In the genomic region with DNA sequence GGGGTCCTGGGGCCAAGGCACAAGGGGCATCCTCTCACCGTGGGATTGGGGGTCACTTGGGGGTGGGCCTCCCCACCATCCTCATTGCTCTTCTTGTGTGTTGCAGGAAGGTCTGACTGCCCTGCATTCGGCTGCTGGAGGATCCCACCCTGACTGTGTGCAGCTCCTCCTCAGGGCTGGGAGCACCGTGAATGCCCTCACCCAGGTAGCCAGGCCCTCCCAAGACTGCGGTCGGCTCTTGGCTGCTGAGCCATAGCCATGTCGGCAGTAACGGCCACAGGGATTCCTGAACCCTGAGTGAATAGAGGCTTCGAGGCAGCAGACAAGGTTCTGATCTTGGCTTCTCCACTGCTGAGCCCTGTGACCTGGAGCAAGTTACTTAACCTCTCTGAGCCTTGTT, we compare ENCODE assay signal across 18 cellular contexts. TPM values are rescaled to one million over a fixed set of nuclear protein-coding genes. Genes with fewer than 3 reads are reported as not detected.
DNase-seq lines count a peak whose midpoint lies in the region; TF ChIP-seq lines count a peak whose summit lies in the region.
"Had no signal": no experiment of that assay in that cellular context is flagged by ENCODE, and none has a peak within 500 bp of the region (broad histone marks: within the 10 kb centered on the region; RNA-seq: fewer than 3 reads in every experiment).

No MANE protein-coding gene starts in this region.

- H3K4me1 Mint-ChIP-seq in CD14-positive monocyte (peaks cover 5% of the 10 kb centered on the region), chondrocyte (ENCODE audit: low read depth) (peaks cover 12% of the 10 kb centered on the region)

- TF ChIP-seq POLR2A in esophagus muscularis mucosa (IDR thresholded peaks at IDR 0.05; ENCODE audit: low read depth) = no peak

- H3K23ac ChIP-seq in trophoblast cell (ENCODE audit: low read length) = no peak overlapping the region

- no peak for TF ChIP-seq CTCF in CD14-positive monocyte (IDR thresholded peaks at IDR 0.05)
- TF ChIP-seq CTCF in MM.1S (IDR thresholded peaks at IDR 0.05; ENCODE audit: low read length) = no peak
- TF ChIP-seq CTCF in esophagus muscularis mucosa (IDR thresholded peaks at IDR 0.05) = no peak
- no peak for TF ChIP-seq CTCF in chondrocyte (IDR thresholded peaks at IDR 0.05)

- 82% methylated on average over 3 of the region's 8 CpGs for WGBS in esophagus muscularis mucosa
- no CpG with 5 or more reads among the region's 8 CpGs for WGBS in trophoblast cell (ENCODE audit: extremely low coverage, insufficient coverage, insufficient read length)

- H3K4me3 Mint-ChIP-seq in CD14-positive monocyte (no peak overlapping the region), chondrocyte (ENCODE audit: unreplicated experiment) (no peak overlapping the region)
- H3K4me3 Mint-ChIP-seq: B cell; CD8-positive, alpha-beta T cell had no signal

- no peak overlapping the region for H4K12ac ChIP-seq in trophoblast cell (ENCODE audit: low read depth, low read length)

- intact Hi-C loops in CD14-positive monocyte (cut with micrococcal nuclease) (no loop called here), esophagus muscularis mucosa (cut with DNase I) (no loop called here)

- H3K4me3 ChIP-seq in MM.1S (ENCODE audit: low read length) (peak overlapping the region; percentile 25; the same call in 1 of the 2 replicates), esophagus muscularis mucosa (no peak overlapping the region), trophoblast cell (ENCODE audit: low read depth, low read length) (peak overlapping the region; percentile 14)
- H3K4me3 ChIP-seq: GM23248 had no signal

- H3F3A ChIP-seq in MM.1S (ENCODE audit: insufficient read depth, low read length) = peaks cover 25% of the 10 kb centered on the region

- H2BK120ac ChIP-seq in trophoblast cell (ENCODE audit: insufficient read depth, low read length, poor library complexity) = no peak overlapping the region

- H3K27me3 Mint-ChIP-seq in CD14-positive monocyte (ENCODE audit: low read depth in 3 of 3) (peaks cover 2 to 7% (median 2%) of the 10 kb centered on the region in 3 donors), chondrocyte (ENCODE audit: low read depth) (no peaks in the 10 kb centered on the region)
- H3K27me3 Mint-ChIP-seq: B cell had no signal

- H3K4me2 ChIP-seq in MM.1S (ENCODE audit: low read depth, low read length) = peak overlapping the region; percentile 52; the same call in 1 of the 2 replicates
- H3K4me2 ChIP-seq in trophoblast cell (ENCODE audit: low read length) = no peak overlapping the region

- H3K27ac Mint-ChIP-seq in CD14-positive monocyte (peak overlapping the region in 2 of 7 donors; percentile 21 to 22), chondrocyte (ENCODE audit: unreplicated experiment) (no peak overlapping the region)
- H3K27ac Mint-ChIP-seq: B cell; CD8-positive, alpha-beta T cell had no signal

- H3K27me3 ChIP-seq in MM.1S (replicated peaks; ENCODE audit: insufficient read depth, low read length) (no peaks in the 10 kb centered on the region), esophagus muscularis mucosa (no peaks in the 10 kb centered on the region), trophoblast cell (ENCODE audit: insufficient read depth, low read length) (no peaks in the 10 kb centered on the region)

- peaks cover 38% of the 10 kb centered on the region for H3K4me1 ChIP-seq in MM.1S (ENCODE audit: low read length)
- no peaks in the 10 kb centered on the region for H3K4me1 ChIP-seq in esophagus muscularis mucosa
- H3K4me1 ChIP-seq in trophoblast cell (ENCODE audit: control insufficient read depth in 1 of 2, insufficient read depth in 2 of 2, low read length in 2 of 2) = peaks cover 0 to 4% of the 10 kb centered on the region in 2 experiments

- H4K8ac ChIP-seq in trophoblast cell (ENCODE audit: low read depth, low read length) = no peak overlapping the region

- TF ChIP-seq EP300 in esophagus muscularis mucosa (IDR thresholded peaks at IDR 0.05) = no peak

- H3K79me1 ChIP-seq in trophoblast cell (ENCODE audit: low read length) = no peaks in the 10 kb centered on the region

- DNase-seq in CD14-positive monocyte (ENCODE audit: low spot score) = peak; percentile 31
- no peak for DNase-seq in MM.1S
- DNase-seq in esophagus muscularis mucosa (ENCODE audit: extremely low spot score) = peak; percentile 70
- no peak for DNase-seq in trophoblast cell
- DNase-seq in NCI-H2081 (lab: John Stamatoyannopoulos, UW) = no peak
- no peak for DNase-seq in OCI-M2 (lab: John Stamatoyannopoulos, UW; ENCODE audit: unreplicated experiment)
- DNase-seq in chondrocyte (ENCODE audit: low spot score) = no peak
- DNase-seq: ACHN, DND-41, MV-4-11, NCI-H1417, NCI-H1930, NCI-H2171, NCI-H748 treated with DMSO at 0.1 percent for 48 hours had no signal

- no peaks in the 10 kb centered on the region for H3K9me2 ChIP-seq in MM.1S (replicated peaks; ENCODE audit: insufficient read depth, low read length)

- H3K36me3 Mint-ChIP-seq in CD14-positive monocyte = no peaks in the 10 kb centered on the region
- peaks cover 3% of the 10 kb centered on the region for H3K36me3 Mint-ChIP-seq in chondrocyte (ENCODE audit: low read depth)

- no peak overlapping the region for H3K14ac ChIP-seq in trophoblast cell (ENCODE audit: low read length)

- H4K20me1 ChIP-seq in MM.1S (ENCODE audit: insufficient read depth, low read length) = no peaks in the 10 kb centered on the region

- H2BK5ac ChIP-seq in trophoblast cell (ENCODE audit: low read depth, low read length, poor library complexity) = no peak overlapping the region

- no peak overlapping the region for H3K18ac ChIP-seq in trophoblast cell (ENCODE audit: low read length)

- peak overlapping the region; percentile 48; the same call in 1 of the 2 replicates for H3K9ac ChIP-seq in MM.1S (ENCODE audit: low read length)
- H3K9ac ChIP-seq in trophoblast cell (ENCODE audit: low read length) = no peak overlapping the region
- H3K9ac ChIP-seq: GM23248 had no signal

- H2AFZ ChIP-seq in MM.1S (ENCODE audit: low read length) (no peak overlapping the region), trophoblast cell (ENCODE audit: insufficient read depth, low read length, poor library complexity) (no peak overlapping the region)
- H2AFZ ChIP-seq: GM23248 had no signal

- no peak overlapping the region for H2AK5ac ChIP-seq in trophoblast cell (ENCODE audit: low read length)

- H3K9me3 Mint-ChIP-seq in CD14-positive monocyte = peaks cover 0 to 4% (median 0%) of the 10 kb centered on the region in 7 donors
- no peaks in the 10 kb centered on the region for H3K9me3 Mint-ChIP-seq in chondrocyte (ENCODE audit: low read depth)
- H3K9me3 Mint-ChIP-seq: CD8-positive, alpha-beta T cell had no signal

- H3K79me2 ChIP-seq in MM.1S (ENCODE audit: low read length) (peaks cover 19% of the 10 kb centered on the region), trophoblast cell (ENCODE audit: control insufficient read depth, insufficient read depth, low read length, poor library complexity) (no peaks in the 10 kb centered on the region)

- H3K36me3 ChIP-seq in MM.1S (replicated peaks; ENCODE audit: insufficient read depth, low read length) (no peaks in the 10 kb centered on the region), esophagus muscularis mucosa (peaks cover 0 to 64% (median 14%) of the 10 kb centered on the region in 4 donors), trophoblast cell (ENCODE audit: control insufficient read depth in 1 of 2, insufficient read depth in 2 of 2, low read length in 2 of 2) (no peaks in the 10 kb centered on the region)

- H3K4ac ChIP-seq in trophoblast cell (ENCODE audit: low read depth, low read length) = no peak overlapping the region

- H3K27ac ChIP-seq in MM.1S (ENCODE audit: low read length) = no peak overlapping the region; the same call in 1 of the 2 replicates
- H3K27ac ChIP-seq in esophagus muscularis mucosa (replicated peaks in 1 of 4) = no peak overlapping the region
- H3K27ac ChIP-seq in trophoblast cell (ENCODE audit: low read depth, low read length) = no peak overlapping the region
- H3K27ac ChIP-seq: GM23248, HL-60 had no signal

- H3K9me3 ChIP-seq in MM.1S (replicated peaks; ENCODE audit: insufficient read depth, low read length) = no peaks in the 10 kb centered on the region
- no peaks in the 10 kb centered on the region for H3K9me3 ChIP-seq in esophagus muscularis mucosa
- H3K9me3 ChIP-seq in trophoblast cell (ENCODE audit: insufficient read depth, low read depth, low read length) = peaks cover 5% of the 10 kb centered on the region

- H4K91ac ChIP-seq in trophoblast cell (ENCODE audit: low read depth, low read length) = no peak overlapping the region

- no peak overlapping the region for H2BK12ac ChIP-seq in trophoblast cell (ENCODE audit: low read length)

RNA-seq across cellular contexts. Expression of a gene that starts 19.7 kb away (rescaled TPM):
- under 1 TPM; 0.49 to 0.90 TPM for polyA plus RNA-seq in CD14-positive monocyte
- total RNA-seq in esophagus muscularis mucosa (10 to 100 TPM in 3 of 4 donors, 1 to 10 TPM in 1; 10.0 to 14.7 (median 11.0) TPM), chondrocyte (3.4 to 4.3 TPM (median 3.8 TPM) in 3 replicates)
- 1.9 and 2.0 TPM in 2 replicates for polyA plus RNA-seq in trophoblast cell (2013)

RNA-seq across cellular contexts. Expression of a gene that starts 58.3 kb away (rescaled TPM):
- 100 to 1,000 TPM; 358 to 375 TPM for polyA plus RNA-seq in CD14-positive monocyte
- total RNA-seq in esophagus muscularis mucosa (10 to 100 TPM; 83.5 to 96.7 (median 90.8) TPM), chondrocyte (76.1 to 84.9 TPM (median 80.5 TPM) in 3 replicates)
- polyA plus RNA-seq in trophoblast cell (2013) = 65.1 and 65.5 TPM in 2 replicates

Comparison
In these comparisons a context has a peak if more than half of its experiments do, and no peak if none do; other contexts are left out.
1. DNase-seq: peak in CD14-positive monocyte (single experiment) and esophagus muscularis mucosa (single experiment); none in MM.1S (single experiment), trophoblast cell (0 of 2), NCI-H2081 (0 of 2), OCI-M2 (single experiment) and chondrocyte (single experiment).
2. H3K4me3 ChIP-seq: peak in MM.1S (single experiment) and trophoblast cell (single experiment); none in esophagus muscularis mucosa (0 of 4).